Comparison of ENCODE assay signal across 2 cellular contexts in the genomic region with DNA sequence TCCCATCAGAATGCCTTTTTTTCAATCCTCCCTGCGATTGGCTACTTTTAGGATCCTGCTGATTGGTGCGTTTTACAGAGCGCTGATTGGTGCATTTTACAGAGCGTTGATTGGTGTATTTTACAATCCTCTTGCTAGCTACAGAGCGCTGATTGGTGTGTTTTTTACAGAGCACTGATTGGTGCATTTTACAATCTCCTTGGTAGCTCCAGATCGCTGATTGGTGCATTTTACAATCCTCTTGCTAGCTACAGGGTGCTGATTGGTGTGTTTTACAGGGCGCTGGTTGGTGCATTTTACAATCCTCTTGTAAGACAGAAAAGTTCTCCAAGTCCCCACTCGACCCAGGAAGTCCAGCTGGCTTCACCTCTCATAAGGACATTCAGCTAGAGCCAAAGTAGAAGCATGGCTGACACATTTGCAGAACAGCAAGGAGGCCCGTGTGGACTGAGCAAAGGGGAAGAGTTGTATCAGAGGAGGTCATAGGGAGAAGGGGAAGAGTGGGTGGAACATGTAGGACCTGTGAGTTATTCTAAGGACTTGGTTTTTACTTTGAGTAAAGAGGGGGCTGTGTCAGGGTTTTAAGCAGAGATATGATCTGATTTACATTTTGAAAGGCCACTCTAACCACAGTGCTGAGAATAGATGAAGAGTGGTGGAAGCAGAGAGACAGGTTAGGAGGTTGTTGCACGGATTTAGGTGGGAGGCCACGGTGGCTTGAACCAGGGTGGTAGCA.
A peak's percentile ranks its signal among the peaks of the same experiment; 100 is the strongest.
TF ChIP-seq lines count a peak whose summit lies in the region.

No MANE protein-coding gene starts in this region.

TF ChIP-seq in K562, 482 proteins besides CTCF, POLR2A, EP300 and RAD21:
- TF ChIP-seq, protein P1, sequence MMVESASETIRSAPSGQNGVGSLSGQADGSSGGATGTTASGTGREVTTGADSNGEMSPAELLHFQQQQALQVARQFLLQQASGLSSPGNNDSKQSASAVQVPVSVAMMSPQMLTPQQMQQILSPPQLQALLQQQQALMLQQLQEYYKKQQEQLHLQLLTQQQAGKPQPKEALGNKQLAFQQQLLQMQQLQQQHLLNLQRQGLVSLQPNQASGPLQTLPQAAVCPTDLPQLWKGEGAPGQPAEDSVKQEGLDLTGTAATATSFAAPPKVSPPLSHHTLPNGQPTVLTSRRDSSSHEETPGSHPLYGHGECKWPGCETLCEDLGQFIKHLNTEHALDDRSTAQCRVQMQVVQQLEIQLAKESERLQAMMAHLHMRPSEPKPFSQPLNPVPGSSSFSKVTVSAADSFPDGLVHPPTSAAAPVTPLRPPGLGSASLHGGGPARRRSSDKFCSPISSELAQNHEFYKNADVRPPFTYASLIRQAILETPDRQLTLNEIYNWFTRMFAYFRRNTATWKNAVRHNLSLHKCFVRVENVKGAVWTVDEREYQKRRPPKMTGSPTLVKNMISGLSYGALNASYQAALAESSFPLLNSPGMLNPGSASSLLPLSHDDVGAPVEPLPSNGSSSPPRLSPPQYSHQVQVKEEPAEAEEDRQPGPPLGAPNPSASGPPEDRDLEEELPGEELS (CRISPR knock-in tag; IDR thresholded peaks at IDR 0.05; ENCODE audit: borderline replicate concordance): no peak
- TF ChIP-seq NFYB (IDR thresholded peaks at IDR 0.05; ENCODE audit: extremely low read depth, insufficient read length): peak; percentile 3
- TF ChIP-seq DNMT1 (IDR thresholded peaks at IDR 0.05): no peak
- no peak for TF ChIP-seq HIVEP1 (CRISPR knock-in tag; IDR thresholded peaks at IDR 0.05)
- TF ChIP-seq SIX5 (IDR thresholded peaks at IDR 0.05; ENCODE audit: borderline replicate concordance in 1 of 2, insufficient read depth in 1 of 2, low read depth in 1 of 2, low read length in 2 of 2): no peak
- no peak for TF ChIP-seq FIP1L1 (IDR thresholded peaks at IDR 0.05; ENCODE audit: low read depth, low read length, poor library complexity, severe bottlenecking)
- TF ChIP-seq ZNF586 (CRISPR knock-in tag; conservative IDR thresholded peaks at IDR 0.05): no peak
- TF ChIP-seq, protein P2, sequence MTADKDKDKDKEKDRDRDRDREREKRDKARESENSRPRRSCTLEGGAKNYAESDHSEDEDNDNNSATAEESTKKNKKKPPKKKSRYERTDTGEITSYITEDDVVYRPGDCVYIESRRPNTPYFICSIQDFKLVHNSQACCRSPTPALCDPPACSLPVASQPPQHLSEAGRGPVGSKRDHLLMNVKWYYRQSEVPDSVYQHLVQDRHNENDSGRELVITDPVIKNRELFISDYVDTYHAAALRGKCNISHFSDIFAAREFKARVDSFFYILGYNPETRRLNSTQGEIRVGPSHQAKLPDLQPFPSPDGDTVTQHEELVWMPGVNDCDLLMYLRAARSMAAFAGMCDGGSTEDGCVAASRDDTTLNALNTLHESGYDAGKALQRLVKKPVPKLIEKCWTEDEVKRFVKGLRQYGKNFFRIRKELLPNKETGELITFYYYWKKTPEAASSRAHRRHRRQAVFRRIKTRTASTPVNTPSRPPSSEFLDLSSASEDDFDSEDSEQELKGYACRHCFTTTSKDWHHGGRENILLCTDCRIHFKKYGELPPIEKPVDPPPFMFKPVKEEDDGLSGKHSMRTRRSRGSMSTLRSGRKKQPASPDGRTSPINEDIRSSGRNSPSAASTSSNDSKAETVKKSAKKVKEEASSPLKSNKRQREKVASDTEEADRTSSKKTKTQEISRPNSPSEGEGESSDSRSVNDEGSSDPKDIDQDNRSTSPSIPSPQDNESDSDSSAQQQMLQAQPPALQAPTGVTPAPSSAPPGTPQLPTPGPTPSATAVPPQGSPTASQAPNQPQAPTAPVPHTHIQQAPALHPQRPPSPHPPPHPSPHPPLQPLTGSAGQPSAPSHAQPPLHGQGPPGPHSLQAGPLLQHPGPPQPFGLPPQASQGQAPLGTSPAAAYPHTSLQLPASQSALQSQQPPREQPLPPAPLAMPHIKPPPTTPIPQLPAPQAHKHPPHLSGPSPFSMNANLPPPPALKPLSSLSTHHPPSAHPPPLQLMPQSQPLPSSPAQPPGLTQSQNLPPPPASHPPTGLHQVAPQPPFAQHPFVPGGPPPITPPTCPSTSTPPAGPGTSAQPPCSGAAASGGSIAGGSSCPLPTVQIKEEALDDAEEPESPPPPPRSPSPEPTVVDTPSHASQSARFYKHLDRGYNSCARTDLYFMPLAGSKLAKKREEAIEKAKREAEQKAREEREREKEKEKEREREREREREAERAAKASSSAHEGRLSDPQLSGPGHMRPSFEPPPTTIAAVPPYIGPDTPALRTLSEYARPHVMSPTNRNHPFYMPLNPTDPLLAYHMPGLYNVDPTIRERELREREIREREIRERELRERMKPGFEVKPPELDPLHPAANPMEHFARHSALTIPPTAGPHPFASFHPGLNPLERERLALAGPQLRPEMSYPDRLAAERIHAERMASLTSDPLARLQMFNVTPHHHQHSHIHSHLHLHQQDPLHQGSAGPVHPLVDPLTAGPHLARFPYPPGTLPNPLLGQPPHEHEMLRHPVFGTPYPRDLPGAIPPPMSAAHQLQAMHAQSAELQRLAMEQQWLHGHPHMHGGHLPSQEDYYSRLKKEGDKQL (CRISPR knock-in tag; IDR thresholded peaks at IDR 0.05; ENCODE audit: borderline replicate concordance): no peak
- TF ChIP-seq ASH1L (IDR thresholded peaks at IDR 0.05; ENCODE audit: borderline replicate concordance, low read depth, partially characterized antibody): peak; percentile 29
- no peak for TF ChIP-seq PHF20 (IDR thresholded peaks at IDR 0.05; ENCODE audit: partially characterized antibody)
- TF ChIP-seq EP400 (IDR thresholded peaks at IDR 0.05): no peak
- TF ChIP-seq ZNF316 (IDR thresholded peaks at IDR 0.05): 0 out of 2 replicates have a peak, but pooled peaks have one; percentile 8
- no peak for TF ChIP-seq GABPA (tag; conservative IDR thresholded peaks at IDR 0.05; ENCODE audit: low read depth)
- TF ChIP-seq PHF21A (IDR thresholded peaks at IDR 0.05; ENCODE audit: borderline replicate concordance, low read depth): no peak
- no peak for TF ChIP-seq NFE2L1 (tag; IDR thresholded peaks at IDR 0.05; ENCODE audit: borderline replicate concordance, low read depth)
- no peak for TF ChIP-seq MAFK (IDR thresholded peaks at IDR 0.05; ENCODE audit: low read length)
- TF ChIP-seq, protein P3, sequence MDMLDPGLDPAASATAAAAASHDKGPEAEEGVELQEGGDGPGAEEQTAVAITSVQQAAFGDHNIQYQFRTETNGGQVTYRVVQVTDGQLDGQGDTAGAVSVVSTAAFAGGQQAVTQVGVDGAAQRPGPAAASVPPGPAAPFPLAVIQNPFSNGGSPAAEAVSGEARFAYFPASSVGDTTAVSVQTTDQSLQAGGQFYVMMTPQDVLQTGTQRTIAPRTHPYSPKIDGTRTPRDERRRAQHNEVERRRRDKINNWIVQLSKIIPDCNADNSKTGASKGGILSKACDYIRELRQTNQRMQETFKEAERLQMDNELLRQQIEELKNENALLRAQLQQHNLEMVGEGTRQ (CRISPR knock-in tag; IDR thresholded peaks at IDR 0.05): no peak
TF ChIP-seq in K562: peak in this region for 3.

TF ChIP-seq in SK-N-SH treated with all-trans-retinoic acid at 6 μM for 48 hours, 23 proteins besides CTCF, POLR2A, EP300 and RAD21:
- TF ChIP-seq ZFP3 (CRISPR knock-in tag; IDR thresholded peaks at IDR 0.05) (no peak), ZFP30 (CRISPR knock-in tag; IDR thresholded peaks at IDR 0.05) (no peak), ESRRG (CRISPR knock-in tag; IDR thresholded peaks at IDR 0.05) (no peak), ARNTL (CRISPR knock-in tag; IDR thresholded peaks at IDR 0.05; ENCODE audit: borderline replicate concordance, low read depth) (no peak), TOX (CRISPR knock-in tag; IDR thresholded peaks at IDR 0.05; ENCODE audit: borderline replicate concordance) (no peak), ZNF565 (CRISPR knock-in tag; conservative IDR thresholded peaks at IDR 0.05; ENCODE audit: low read depth) (no peak), RARB (CRISPR knock-in tag; IDR thresholded peaks at IDR 0.05) (no peak), SNAI2 (CRISPR knock-in tag; IDR thresholded peaks at IDR 0.05) (no peak), ZNF8 (CRISPR knock-in tag; IDR thresholded peaks at IDR 0.05) (no peak), ISL1 (CRISPR knock-in tag; IDR thresholded peaks at IDR 0.05) (no peak)
- TF ChIP-seq, protein P4, sequence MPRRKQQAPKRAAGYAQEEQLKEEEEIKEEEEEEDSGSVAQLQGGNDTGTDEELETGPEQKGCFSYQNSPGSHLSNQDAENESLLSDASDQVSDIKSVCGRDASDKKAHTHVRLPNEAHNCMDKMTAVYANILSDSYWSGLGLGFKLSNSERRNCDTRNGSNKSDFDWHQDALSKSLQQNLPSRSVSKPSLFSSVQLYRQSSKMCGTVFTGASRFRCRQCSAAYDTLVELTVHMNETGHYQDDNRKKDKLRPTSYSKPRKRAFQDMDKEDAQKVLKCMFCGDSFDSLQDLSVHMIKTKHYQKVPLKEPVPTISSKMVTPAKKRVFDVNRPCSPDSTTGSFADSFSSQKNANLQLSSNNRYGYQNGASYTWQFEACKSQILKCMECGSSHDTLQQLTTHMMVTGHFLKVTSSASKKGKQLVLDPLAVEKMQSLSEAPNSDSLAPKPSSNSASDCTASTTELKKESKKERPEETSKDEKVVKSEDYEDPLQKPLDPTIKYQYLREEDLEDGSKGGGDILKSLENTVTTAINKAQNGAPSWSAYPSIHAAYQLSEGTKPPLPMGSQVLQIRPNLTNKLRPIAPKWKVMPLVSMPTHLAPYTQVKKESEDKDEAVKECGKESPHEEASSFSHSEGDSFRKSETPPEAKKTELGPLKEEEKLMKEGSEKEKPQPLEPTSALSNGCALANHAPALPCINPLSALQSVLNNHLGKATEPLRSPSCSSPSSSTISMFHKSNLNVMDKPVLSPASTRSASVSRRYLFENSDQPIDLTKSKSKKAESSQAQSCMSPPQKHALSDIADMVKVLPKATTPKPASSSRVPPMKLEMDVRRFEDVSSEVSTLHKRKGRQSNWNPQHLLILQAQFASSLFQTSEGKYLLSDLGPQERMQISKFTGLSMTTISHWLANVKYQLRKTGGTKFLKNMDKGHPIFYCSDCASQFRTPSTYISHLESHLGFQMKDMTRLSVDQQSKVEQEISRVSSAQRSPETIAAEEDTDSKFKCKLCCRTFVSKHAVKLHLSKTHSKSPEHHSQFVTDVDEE (CRISPR knock-in tag; IDR thresholded peaks at IDR 0.05): no peak
- TF ChIP-seq, protein P5, sequence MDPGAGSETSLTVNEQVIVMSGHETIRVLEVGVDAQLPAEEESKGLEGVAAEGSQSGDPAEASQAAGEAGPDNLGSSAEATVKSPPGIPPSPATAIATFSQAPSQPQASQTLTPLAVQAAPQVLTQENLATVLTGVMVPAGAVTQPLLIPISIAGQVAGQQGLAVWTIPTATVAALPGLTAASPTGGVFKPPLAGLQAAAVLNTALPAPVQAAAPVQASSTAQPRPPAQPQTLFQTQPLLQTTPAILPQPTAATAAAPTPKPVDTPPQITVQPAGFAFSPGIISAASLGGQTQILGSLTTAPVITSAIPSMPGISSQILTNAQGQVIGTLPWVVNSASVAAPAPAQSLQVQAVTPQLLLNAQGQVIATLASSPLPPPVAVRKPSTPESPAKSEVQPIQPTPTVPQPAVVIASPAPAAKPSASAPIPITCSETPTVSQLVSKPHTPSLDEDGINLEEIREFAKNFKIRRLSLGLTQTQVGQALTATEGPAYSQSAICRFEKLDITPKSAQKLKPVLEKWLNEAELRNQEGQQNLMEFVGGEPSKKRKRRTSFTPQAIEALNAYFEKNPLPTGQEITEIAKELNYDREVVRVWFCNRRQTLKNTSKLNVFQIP (CRISPR knock-in tag; IDR thresholded peaks at IDR 0.05; ENCODE audit: borderline replicate concordance, low read depth): no peak
- TF ChIP-seq, protein P6, sequence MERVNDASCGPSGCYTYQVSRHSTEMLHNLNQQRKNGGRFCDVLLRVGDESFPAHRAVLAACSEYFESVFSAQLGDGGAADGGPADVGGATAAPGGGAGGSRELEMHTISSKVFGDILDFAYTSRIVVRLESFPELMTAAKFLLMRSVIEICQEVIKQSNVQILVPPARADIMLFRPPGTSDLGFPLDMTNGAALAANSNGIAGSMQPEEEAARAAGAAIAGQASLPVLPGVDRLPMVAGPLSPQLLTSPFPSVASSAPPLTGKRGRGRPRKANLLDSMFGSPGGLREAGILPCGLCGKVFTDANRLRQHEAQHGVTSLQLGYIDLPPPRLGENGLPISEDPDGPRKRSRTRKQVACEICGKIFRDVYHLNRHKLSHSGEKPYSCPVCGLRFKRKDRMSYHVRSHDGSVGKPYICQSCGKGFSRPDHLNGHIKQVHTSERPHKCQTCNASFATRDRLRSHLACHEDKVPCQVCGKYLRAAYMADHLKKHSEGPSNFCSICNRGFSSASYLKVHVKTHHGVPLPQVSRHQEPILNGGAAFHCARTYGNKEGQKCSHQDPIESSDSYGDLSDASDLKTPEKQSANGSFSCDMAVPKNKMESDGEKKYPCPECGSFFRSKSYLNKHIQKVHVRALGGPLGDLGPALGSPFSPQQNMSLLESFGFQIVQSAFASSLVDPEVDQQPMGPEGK (CRISPR knock-in tag; IDR thresholded peaks at IDR 0.05; ENCODE audit: borderline replicate concordance): no peak
